8 cellular contexts compared by ENCODE assay signal in the genomic region with DNA sequence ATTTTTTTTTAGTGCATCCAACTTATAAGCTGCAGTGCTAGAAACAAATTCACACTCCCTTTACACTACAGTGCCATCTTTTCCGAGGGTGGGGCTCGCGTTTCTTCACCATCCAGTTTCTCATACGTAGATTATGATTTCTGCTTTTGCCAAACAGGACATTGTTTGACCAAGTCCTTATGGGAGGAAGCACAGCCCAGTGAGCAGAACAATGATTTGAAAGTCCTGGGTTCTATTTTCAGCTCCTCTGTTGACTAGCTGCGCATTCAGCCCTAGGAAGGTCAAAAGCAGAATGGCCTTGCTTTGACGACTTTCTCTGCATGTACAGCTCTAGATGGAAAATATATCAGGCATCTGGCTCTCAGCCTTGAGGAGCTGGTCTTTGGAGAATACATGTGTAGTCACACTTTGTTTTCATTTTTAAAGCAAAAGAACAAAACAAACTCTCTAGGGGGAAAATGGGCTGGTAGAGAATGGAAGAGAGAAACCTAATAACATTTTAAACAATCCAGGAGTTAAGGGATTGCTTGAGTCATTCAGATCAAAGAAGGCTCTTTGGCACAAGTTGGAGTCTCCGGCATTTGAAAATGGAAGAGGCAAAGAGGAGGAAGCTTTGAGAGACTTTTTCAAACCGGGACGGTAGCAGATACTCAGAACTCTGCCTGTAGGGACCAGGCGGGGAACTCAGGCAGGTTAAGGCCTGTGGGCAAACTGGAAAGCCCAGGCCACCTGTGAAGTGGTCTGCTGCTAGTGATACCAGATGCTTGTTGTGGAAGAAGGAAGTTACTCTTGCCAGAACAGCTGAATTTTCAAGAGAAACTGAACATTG.
A peak's percentile ranks its signal among the peaks of the same experiment; 100 is the strongest.
DNase-seq lines count a peak whose midpoint lies in the region; ATAC-seq and TF ChIP-seq lines count a peak whose summit lies in the region.

No MANE protein-coding gene starts in this region.

- no peaks in the 10 kb centered on the region for H3K36me3 ChIP-seq in KOPT-K1 (ENCODE audit: insufficient read depth, low read length)

- CTCF ChIA-PET in activated naive CD4-positive, alpha-beta T cell treated with anti-CD3 and anti-CD28 coated beads for 36 hours (lab: Charles Lee), result no interaction called here

- H3K9me3 ChIP-seq in KOPT-K1 (ENCODE audit: insufficient read depth, low read length, poor library complexity, severe bottlenecking), result peaks cover 3% of the 10 kb centered on the region

- H3K27ac ChIP-seq in KOPT-K1 (ENCODE audit: low read depth, low read length, poor library complexity, severe bottlenecking), result peak overlapping the region; percentile 26

- no peaks in the 10 kb centered on the region for H3K27me3 Mint-ChIP-seq in activated naive CD4-positive, alpha-beta T cell treated with anti-CD3 and anti-CD28 coated beads for 36 hours (ENCODE audit: low read depth)

- ATAC-seq in GM21526 (IDR thresholded peaks at IDR 0.05; ENCODE audit: low FRiP score, unreplicated experiment), result peak; percentile 79

- peaks cover 3% of the 10 kb centered on the region for H3K9me3 Mint-ChIP-seq in activated naive CD4-positive, alpha-beta T cell treated with anti-CD3 and anti-CD28 coated beads for 36 hours

- H3K4me3 Mint-ChIP-seq in activated naive CD4-positive, alpha-beta T cell treated with anti-CD3 and anti-CD28 coated beads for 36 hours, result no peak overlapping the region

- intact Hi-C loops in activated naive CD4-positive, alpha-beta T cell treated with anti-CD3 and anti-CD28 coated beads for 36 hours (cut with micrococcal nuclease), result no loop called here

- peak overlapping the region; percentile 22 for H3K4me3 ChIP-seq in GM12875 (ENCODE audit: low read depth, low read length)

- no peak overlapping the region for H3K27ac Mint-ChIP-seq in activated naive CD4-positive, alpha-beta T cell treated with anti-CD3 and anti-CD28 coated beads for 36 hours

- H3K4me1 Mint-ChIP-seq in activated naive CD4-positive, alpha-beta T cell treated with anti-CD3 and anti-CD28 coated beads for 36 hours (ENCODE audit: low read depth), result peaks cover 38% of the 10 kb centered on the region

- H3K36me3 Mint-ChIP-seq in activated naive CD4-positive, alpha-beta T cell treated with anti-CD3 and anti-CD28 coated beads for 36 hours (ENCODE audit: low read depth), result no peaks in the 10 kb centered on the region

- TF ChIP-seq CTCF in GM12875 (IDR thresholded peaks at IDR 0.05; ENCODE audit: borderline replicate concordance, insufficient read depth, low read depth, low read length), result no peak

- peak; percentile 70 for DNase-seq in islet precursor cell
- no peak for DNase-seq in NCI-H69 (lab: John Stamatoyannopoulos, UW)
- no peak for DNase-seq in activated naive CD4-positive, alpha-beta T cell treated with anti-CD3 and anti-CD28 coated beads for 36 hours
- DNase-seq in kidney tubule cell (ENCODE audit: low spot score), result no peak
- DNase-seq in C1 segment of cervical spinal cord (lab: John Stamatoyannopoulos, UW), result no peak
